ENCODE assay signal across 8 cellular contexts in the genomic region with DNA sequence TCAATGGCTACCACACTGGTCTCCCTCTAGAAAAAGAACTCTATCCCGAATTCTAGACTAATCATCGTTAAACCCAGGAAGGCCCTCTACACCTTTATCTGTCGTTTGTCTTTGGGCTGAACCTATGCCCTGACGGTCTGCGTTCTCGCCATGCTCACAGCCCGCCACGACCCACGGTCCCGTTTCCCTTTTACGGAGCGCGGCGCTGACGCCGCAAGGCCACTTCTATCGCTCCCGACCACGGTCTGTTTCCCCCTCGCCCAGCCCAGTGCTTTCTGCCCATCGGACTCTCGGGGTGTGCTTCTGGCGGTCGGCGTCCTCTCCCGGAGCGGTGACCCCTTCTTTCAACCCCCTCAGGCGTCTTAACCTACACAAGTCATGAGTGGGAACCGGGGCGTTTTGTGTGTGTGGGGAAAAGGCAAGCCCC. TPM values are rescaled to one million over a fixed set of nuclear protein-coding genes. Genes with fewer than 3 reads are reported as not detected.
A peak's percentile ranks its signal among the peaks of the same experiment; 100 is the strongest.
DNase-seq lines count a peak whose midpoint lies in the region; ATAC-seq and TF ChIP-seq lines count a peak whose summit lies in the region.

No MANE protein-coding gene starts in this region.

- TF ChIP-seq CTCF in AG04450 (IDR thresholded peaks at IDR 0.05; ENCODE audit: low read depth, low read length), result no peak
- TF ChIP-seq CTCF in omental fat pad (IDR thresholded peaks at IDR 0.05), result no peak
- TF ChIP-seq CTCF in upper lobe of right lung (IDR thresholded peaks at IDR 0.05), result no peak

- DNase-seq in AG04450 (ENCODE audit: low read depth, low spot score) (no peak), RPMI7951 (ENCODE audit: low read depth) (peak; percentile 34), globus pallidus (ENCODE audit: low spot score) (peak; percentile 30), omental fat pad (ENCODE audit: low spot score) (peak; percentile 28), upper lobe of right lung (peak; percentile 77)
- DNase-seq in activated naive CD4-positive, alpha-beta T cell treated with Interleukin-2 at 50 U/mL for 16 hours, result peak; percentile 54

- H3K4me3 ChIP-seq in AG04450 (ENCODE audit: low read depth, low read length) (peak overlapping the region; percentile 95), upper lobe of right lung (peak overlapping the region; percentile 94)

- peaks cover 6% of the 10 kb centered on the region for H3K4me1 ChIP-seq in upper lobe of right lung

- no peaks in the 10 kb centered on the region for H3K27me3 ChIP-seq in AG04450 (ENCODE audit: control insufficient read depth, insufficient read depth, low read length)
- no peaks in the 10 kb centered on the region for H3K27me3 ChIP-seq in upper lobe of right lung

- intact Hi-C loops in upper lobe of right lung (cut with DNase I), result no loop called here

- no peaks in the 10 kb centered on the region for H3K36me3 ChIP-seq in upper lobe of right lung

- CTCF ChIA-PET in AG04450 (lab: Charles Lee), result interaction anchor here (0.6 to 4.3 kb wide), 60 partner anchors 10 to 1031 kb away, joined by 3 to 48 read pairs (median 5); a partner anchor contains a TSS

- H3K27ac ChIP-seq in AG04450 (ENCODE audit: low read depth, low read length) (peak overlapping the region; percentile 48), upper lobe of right lung (peak overlapping the region; percentile 98)

- H3K9me3 ChIP-seq in AG04450 (ENCODE audit: control insufficient read depth, insufficient read depth, low read length), result no peaks in the 10 kb centered on the region
- H3K9me3 ChIP-seq in upper lobe of right lung, result no peaks in the 10 kb centered on the region

- POLR2A ChIA-PET in AG04450 (lab: Yijun Ruan, JAX), result interaction anchor here (1.1 to 2.0 kb wide), 2 partner anchors 76 to 136 kb away, joined by 3 to 11 read pairs; a partner anchor contains a TSS

- ATAC-seq in GM19025 (IDR thresholded peaks at IDR 0.05; ENCODE audit: low read depth, unreplicated experiment) (peak; percentile 22), HG03196 (IDR thresholded peaks at IDR 0.05; ENCODE audit: unreplicated experiment) (peak; percentile 33), omental fat pad (ENCODE audit: low FRiP score) (peak; percentile 52), upper lobe of right lung (peak; percentile 52)

RNA-seq across cellular contexts. Expression of a gene that starts 1.0 kb away (rescaled TPM):
- polyA plus RNA-seq in AG04450 (2011; rRNA removed), result 1.3 and 2.3 TPM in 2 replicates
- polyA minus RNA-seq in AG04450 (2011; rRNA and poly(A)+ RNA removed), result 0.64 and 0.78 TPM in 2 replicates
- total RNA-seq in RPMI7951 (2014; rRNA removed; shearing (Covaris generic)), result 7.9 and 8.6 TPM in 2 replicates
- total RNA-seq in omental fat pad (1 to 10 TPM; 2.1 to 5.5 (median 3.0) TPM), upper lobe of right lung (2.9 TPM)
